In the genomic region with DNA sequence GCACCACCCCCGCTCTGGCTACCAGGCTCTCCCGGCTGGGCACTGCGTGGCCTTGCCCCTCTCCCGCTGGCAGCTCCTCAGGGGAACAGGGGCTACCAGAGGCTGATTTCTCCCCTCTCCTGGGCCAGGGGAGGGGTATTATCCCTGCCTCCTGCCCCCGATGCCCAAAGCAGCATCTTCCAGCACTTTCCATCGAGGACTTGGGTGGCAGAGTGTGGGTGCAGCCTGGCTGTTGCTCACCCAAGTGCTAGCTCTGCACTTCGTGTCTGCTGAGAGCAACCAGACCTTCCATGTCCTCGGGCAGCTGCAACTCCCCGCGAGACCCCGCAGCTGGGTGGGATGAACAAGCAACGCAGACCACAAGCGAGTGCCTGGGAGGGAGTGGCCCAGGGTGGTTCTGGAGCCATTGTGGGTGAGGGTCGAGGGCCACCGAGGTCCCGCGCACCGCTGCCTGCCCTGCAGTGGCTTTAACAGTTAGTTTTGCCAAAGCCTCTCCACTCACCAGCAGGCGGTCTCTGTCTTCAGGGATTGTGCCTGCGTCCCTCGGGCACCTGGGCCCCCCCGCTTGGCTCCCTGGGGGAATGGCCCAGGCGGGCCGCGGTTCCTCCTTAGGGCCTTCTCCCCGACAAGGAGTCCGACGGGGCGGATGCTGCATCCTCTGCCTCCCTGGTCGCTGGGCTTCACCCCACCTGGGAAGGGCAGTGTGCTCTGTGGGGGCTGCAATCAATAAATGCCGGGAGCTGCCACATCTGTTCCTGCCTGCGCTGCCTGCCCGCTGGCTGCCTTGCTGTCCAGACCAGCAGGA, we compare ENCODE assay signal across 2 cellular contexts.
TF ChIP-seq lines count a peak whose summit lies in the region.

No MANE protein-coding gene starts in this region.

TF ChIP-seq in HEK293, 187 proteins besides CTCF, POLR2A, EP300 and RAD21:
- peak; percentile 54 for TF ChIP-seq ZIC2 (tag by site-specific recombination; IDR thresholded peaks at IDR 0.05)
- TF ChIP-seq KLF17 (tag by site-specific recombination; IDR thresholded peaks at IDR 0.05) = no peak
- TF ChIP-seq ZNF274 (IDR thresholded peaks at IDR 0.05; ENCODE audit: low read length) = no peak
- no peak for TF ChIP-seq ZNF274 (tag by site-specific recombination; IDR thresholded peaks at IDR 0.05; ENCODE audit: borderline replicate concordance)
- TF ChIP-seq ZNF354C (tag by site-specific recombination; IDR thresholded peaks at IDR 0.05; ENCODE audit: borderline replicate concordance, low read depth) = no peak

TF ChIP-seq in endothelial cell of umbilical vein, 7 proteins besides CTCF, POLR2A, EP300 and RAD21:
- TF ChIP-seq FOS (IDR thresholded peaks at IDR 0.05; ENCODE audit: borderline replicate concordance, insufficient read depth, low read length) (no peak), JUN (IDR thresholded peaks at IDR 0.05; ENCODE audit: borderline replicate concordance, insufficient read depth, insufficient read length, low read depth) (no peak), GATA2 (IDR thresholded peaks at IDR 0.05; ENCODE audit: insufficient read depth, insufficient read length, low read depth, low read length) (no peak), EZH2 (IDR thresholded peaks at IDR 0.05; ENCODE audit: borderline replicate concordance, low read depth, low read length, severe bottlenecking) (no peak), MYC (IDR thresholded peaks at IDR 0.05; ENCODE audit: low read depth, low read length) (no peak), POLR2AphosphoS5 (IDR thresholded peaks at IDR 0.05; ENCODE audit: insufficient read depth, low read depth, low read length) (no peak)
- TF ChIP-seq, protein P1, sequence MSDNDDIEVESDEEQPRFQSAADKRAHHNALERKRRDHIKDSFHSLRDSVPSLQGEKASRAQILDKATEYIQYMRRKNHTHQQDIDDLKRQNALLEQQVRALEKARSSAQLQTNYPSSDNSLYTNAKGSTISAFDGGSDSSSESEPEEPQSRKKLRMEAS (IDR thresholded peaks at IDR 0.05; ENCODE audit: insufficient read depth, insufficient read length) = no peak
